Comparison of ENCODE assay signal across 1 cellular context in the genomic region with DNA sequence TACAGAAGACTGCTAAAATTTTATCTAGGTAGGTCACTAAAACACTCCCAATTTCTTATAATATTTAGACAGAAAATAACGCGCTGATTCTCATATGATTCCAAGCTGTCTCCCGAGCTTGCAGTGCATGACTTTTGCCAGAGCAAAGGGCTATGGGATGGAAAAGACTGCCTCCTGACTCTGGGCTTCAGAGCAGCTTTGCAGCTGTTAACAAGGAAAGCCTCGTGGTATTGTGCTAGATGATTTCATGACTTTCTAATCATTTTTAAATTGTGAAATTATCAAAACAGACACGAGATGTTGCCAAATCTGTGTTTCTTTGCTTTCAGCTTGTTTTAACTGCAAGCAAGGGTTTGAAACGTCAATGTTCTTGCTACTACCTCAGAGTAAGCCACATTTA.
TF ChIP-seq lines count a peak whose summit lies in the region.

No MANE protein-coding gene starts in this region.

TF ChIP-seq in SK-N-SH treated with all-trans-retinoic acid at 6 μM for 48 hours, 23 proteins besides CTCF, POLR2A, EP300 and RAD21 (continued from another document):
- TF ChIP-seq, protein P1, sequence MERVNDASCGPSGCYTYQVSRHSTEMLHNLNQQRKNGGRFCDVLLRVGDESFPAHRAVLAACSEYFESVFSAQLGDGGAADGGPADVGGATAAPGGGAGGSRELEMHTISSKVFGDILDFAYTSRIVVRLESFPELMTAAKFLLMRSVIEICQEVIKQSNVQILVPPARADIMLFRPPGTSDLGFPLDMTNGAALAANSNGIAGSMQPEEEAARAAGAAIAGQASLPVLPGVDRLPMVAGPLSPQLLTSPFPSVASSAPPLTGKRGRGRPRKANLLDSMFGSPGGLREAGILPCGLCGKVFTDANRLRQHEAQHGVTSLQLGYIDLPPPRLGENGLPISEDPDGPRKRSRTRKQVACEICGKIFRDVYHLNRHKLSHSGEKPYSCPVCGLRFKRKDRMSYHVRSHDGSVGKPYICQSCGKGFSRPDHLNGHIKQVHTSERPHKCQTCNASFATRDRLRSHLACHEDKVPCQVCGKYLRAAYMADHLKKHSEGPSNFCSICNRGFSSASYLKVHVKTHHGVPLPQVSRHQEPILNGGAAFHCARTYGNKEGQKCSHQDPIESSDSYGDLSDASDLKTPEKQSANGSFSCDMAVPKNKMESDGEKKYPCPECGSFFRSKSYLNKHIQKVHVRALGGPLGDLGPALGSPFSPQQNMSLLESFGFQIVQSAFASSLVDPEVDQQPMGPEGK (CRISPR knock-in tag; IDR thresholded peaks at IDR 0.05; ENCODE audit: borderline replicate concordance) = no peak
- TF ChIP-seq, protein P2, sequence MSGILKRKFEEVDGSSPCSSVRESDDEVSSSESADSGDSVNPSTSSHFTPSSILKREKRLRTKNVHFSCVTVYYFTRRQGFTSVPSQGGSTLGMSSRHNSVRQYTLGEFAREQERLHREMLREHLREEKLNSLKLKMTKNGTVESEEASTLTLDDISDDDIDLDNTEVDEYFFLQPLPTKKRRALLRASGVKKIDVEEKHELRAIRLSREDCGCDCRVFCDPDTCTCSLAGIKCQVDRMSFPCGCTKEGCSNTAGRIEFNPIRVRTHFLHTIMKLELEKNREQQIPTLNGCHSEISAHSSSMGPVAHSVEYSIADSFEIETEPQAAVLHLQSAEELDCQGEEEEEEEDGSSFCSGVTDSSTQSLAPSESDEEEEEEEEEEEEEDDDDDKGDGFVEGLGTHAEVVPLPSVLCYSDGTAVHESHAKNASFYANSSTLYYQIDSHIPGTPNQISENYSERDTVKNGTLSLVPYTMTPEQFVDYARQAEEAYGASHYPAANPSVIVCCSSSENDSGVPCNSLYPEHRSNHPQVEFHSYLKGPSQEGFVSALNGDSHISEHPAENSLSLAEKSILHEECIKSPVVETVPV (CRISPR knock-in tag; IDR thresholded peaks at IDR 0.05) = no peak
- no peak for TF ChIP-seq SNAI2 (CRISPR knock-in tag; IDR thresholded peaks at IDR 0.05)
- TF ChIP-seq ZNF565 (CRISPR knock-in tag; conservative IDR thresholded peaks at IDR 0.05; ENCODE audit: low read depth) = no peak
